11 cellular contexts compared by ENCODE assay signal in the genomic region with DNA sequence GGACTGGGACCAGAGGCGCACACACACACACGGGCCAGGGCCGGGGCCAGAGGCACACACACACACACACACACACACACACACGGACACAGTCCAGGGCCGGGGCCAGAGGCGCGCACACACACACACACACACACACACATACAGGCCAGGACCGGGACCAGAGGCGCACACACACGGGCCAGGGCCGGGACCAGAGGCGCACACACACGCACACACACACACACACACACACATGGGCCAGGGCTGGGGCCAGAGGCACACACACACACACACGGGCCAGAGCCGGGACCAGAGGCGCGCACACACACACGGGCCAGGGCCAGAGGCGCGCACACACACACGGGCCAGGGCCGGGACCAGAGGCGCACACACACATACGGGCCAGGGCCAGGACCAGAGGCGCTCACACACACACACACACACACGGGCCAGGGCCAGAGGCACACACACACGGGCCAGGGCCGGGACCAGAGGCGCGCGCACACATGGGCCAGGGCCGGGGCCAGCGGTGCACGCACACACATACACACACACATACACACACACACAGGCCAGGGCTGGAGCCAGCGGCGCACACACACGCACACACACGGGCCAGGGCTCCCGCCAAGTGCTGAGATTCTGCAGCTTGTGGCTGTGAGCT.
A peak's percentile ranks its signal among the peaks of the same experiment; 100 is the strongest.
DNase-seq lines count a peak whose midpoint lies in the region; ATAC-seq and TF ChIP-seq lines count a peak whose summit lies in the region.
"Had no signal": no experiment of that assay in that cellular context is flagged by ENCODE, and none has a peak within 500 bp of the region (broad histone marks: within the 10 kb centered on the region; RNA-seq: fewer than 3 reads in every experiment).

No MANE protein-coding gene starts in this region.

- TF ChIP-seq CTCF in Caco-2 (IDR thresholded peaks at IDR 0.05; ENCODE audit: insufficient read depth in 1 of 2, low read depth in 1 of 2, low read length in 1 of 2, severe bottlenecking in 1 of 2, unreplicated experiment in 1 of 2), result no peak
- no peak for TF ChIP-seq CTCF in endothelial cell (IDR thresholded peaks at IDR 0.05; ENCODE audit: unreplicated experiment)
- no peak for TF ChIP-seq CTCF in GM10266 (IDR thresholded peaks at IDR 0.05; ENCODE audit: control insufficient read depth, insufficient read depth, low read depth, missing control alignments)

- no peak overlapping the region for H3K4me3 Mint-ChIP-seq in Caco-2 (ENCODE audit: unreplicated experiment)
- peak overlapping the region; percentile 84 for H3K4me3 Mint-ChIP-seq in activated naive CD8-positive, alpha-beta T cell
- H3K4me3 Mint-ChIP-seq in naive B cell, result peak overlapping the region; percentile 90 to 98 (median 96)
- no peak overlapping the region for H3K4me3 Mint-ChIP-seq in endothelial cell (ENCODE audit: unreplicated experiment)

- CTCF ChIA-PET in Caco-2 (lab: Charles Lee), result no interaction called here

- no peaks in the 10 kb centered on the region for H3K27me3 Mint-ChIP-seq in Caco-2 (ENCODE audit: insufficient read depth, unreplicated experiment)
- H3K27me3 Mint-ChIP-seq in activated naive CD8-positive, alpha-beta T cell, result no peaks in the 10 kb centered on the region
- no peaks in the 10 kb centered on the region for H3K27me3 Mint-ChIP-seq in naive B cell
- H3K27me3 Mint-ChIP-seq in endothelial cell (ENCODE audit: unreplicated experiment), result peaks cover 16% of the 10 kb centered on the region

- H3K9me3 ChIP-seq in Caco-2, result no peaks in the 10 kb centered on the region
- H3K9me3 ChIP-seq: ovary had no signal

- POLR2A ChIA-PET in Caco-2 (lab: Charles Lee), result no interaction called here

- ATAC-seq in HG02588 (IDR thresholded peaks at IDR 0.05; ENCODE audit: unreplicated experiment), result peak; percentile 2
- peak; percentile 6 to 19 for ATAC-seq in naive B cell (ENCODE audit: low read depth in 2 of 2)
- no peak for ATAC-seq in HG03039 (IDR thresholded peaks at IDR 0.05; ENCODE audit: unreplicated experiment)

- no TSS peak for BruUV-seq in Caco-2 (replicated peaks; lab: Mats Ljungman, UMichigan)

- H3K4me3 ChIP-seq in Caco-2 (ENCODE audit: low read depth, low read length), result no peak overlapping the region
- H3K4me3 ChIP-seq: ovary had no signal

- H3K36me3 ChIP-seq in Caco-2 (ENCODE audit: control insufficient read depth, insufficient read depth, low read length), result no peaks in the 10 kb centered on the region
- H3K36me3 ChIP-seq: ovary had no signal

- intact Hi-C loops in Caco-2 (cut with micrococcal nuclease; ENCODE audit: unreplicated experiment), result no loop called here

- H3K9me3 Mint-ChIP-seq in Caco-2 (ENCODE audit: unreplicated experiment) (no peaks in the 10 kb centered on the region), naive B cell (peaks cover 0 to 3% (median 0%) of the 10 kb centered on the region in 7 donors), endothelial cell (ENCODE audit: unreplicated experiment) (no peaks in the 10 kb centered on the region)
- H3K9me3 Mint-ChIP-seq in activated naive CD8-positive, alpha-beta T cell (ENCODE audit: low read depth), result no peaks in the 10 kb centered on the region

- H3K4me1 Mint-ChIP-seq in Caco-2 (ENCODE audit: low read depth, unreplicated experiment), result no peaks in the 10 kb centered on the region
- peaks cover 62% of the 10 kb centered on the region for H3K4me1 Mint-ChIP-seq in activated naive CD8-positive, alpha-beta T cell (ENCODE audit: low read depth)
- H3K4me1 Mint-ChIP-seq in naive B cell, result peaks cover 46 to 61% (median 52%) of the 10 kb centered on the region in 3 donors
- peaks cover 25% of the 10 kb centered on the region for H3K4me1 Mint-ChIP-seq in endothelial cell (ENCODE audit: unreplicated experiment)

- peak overlapping the region; percentile 69 for H3K27ac Mint-ChIP-seq in Caco-2 (ENCODE audit: unreplicated experiment)
- H3K27ac Mint-ChIP-seq in activated naive CD8-positive, alpha-beta T cell, result peak overlapping the region; percentile 81
- peak overlapping the region; percentile 97 to 100 (median 99) for H3K27ac Mint-ChIP-seq in naive B cell
- no peak overlapping the region for H3K27ac Mint-ChIP-seq in endothelial cell (ENCODE audit: unreplicated experiment)

- no peaks in the 10 kb centered on the region for H3K27me3 ChIP-seq in Caco-2 (replicated peaks; ENCODE audit: control insufficient read depth, insufficient read depth, low read length)
- H3K27me3 ChIP-seq: ovary had no signal

- no peaks in the 10 kb centered on the region for H3K4me1 ChIP-seq in Caco-2

- H3K36me3 Mint-ChIP-seq in Caco-2 (ENCODE audit: insufficient read depth, unreplicated experiment) (peaks cover 42% of the 10 kb centered on the region), naive B cell (peaks cover 8 to 18% of the 10 kb centered on the region in 2 donors), endothelial cell (ENCODE audit: low read depth, unreplicated experiment) (peaks cover 30% of the 10 kb centered on the region)
- peaks cover 3% of the 10 kb centered on the region for H3K36me3 Mint-ChIP-seq in activated naive CD8-positive, alpha-beta T cell

- DNase-seq in Caco-2 (no peak), naive B cell (peak; percentile 57), NCI-H748 treated with DMSO at 0.1 percent for 48 hours (lab: John Stamatoyannopoulos, UW) (no peak), endothelial cell (ENCODE audit: low spot score) (no peak), GM10266 (ENCODE audit: extremely low spot score) (no peak)
- DNase-seq: DMS53, NCI-H446 had no signal

Comparison
In these comparisons a context has a peak if more than half of its experiments do, and no peak if none do; other contexts are left out.
1. H3K4me3 Mint-ChIP-seq: peak in activated naive CD8-positive, alpha-beta T cell (single experiment) and naive B cell (8 of 8); none in Caco-2 (single experiment) and endothelial cell (single experiment).